Comparison of ENCODE assay signal across 6 cellular contexts in genomic region chr1:5859766-5860165, GRCh38.
"Had no signal": no experiment of that assay in that cellular context is flagged by ENCODE, and none has a peak within 500 bp of the region (broad histone marks: within the 10 kb centered on the region; RNA-seq: fewer than 3 reads in every experiment).

No MANE protein-coding gene starts in this region.

- ATAC-seq: HepG2, K562 had no signal

- DNase-seq: IMR-90, KBM-7 had no signal

- H3K27ac Mint-ChIP-seq: IgD-negative memory B cell had no signal

- H3K4me3 Mint-ChIP-seq: IgD-negative memory B cell had no signal

- H3K9me3 Mint-ChIP-seq: IgD-negative memory B cell had no signal

- H3K27ac ChIP-seq: HL-60 had no signal

- H3K4me3 ChIP-seq: K562 had no signal

- H3K4me1 Mint-ChIP-seq: IgD-negative memory B cell had no signal

- H3K36me3 Mint-ChIP-seq: IgD-negative memory B cell had no signal
